ENCODE assay signal across 8 cellular contexts in the genomic region with DNA sequence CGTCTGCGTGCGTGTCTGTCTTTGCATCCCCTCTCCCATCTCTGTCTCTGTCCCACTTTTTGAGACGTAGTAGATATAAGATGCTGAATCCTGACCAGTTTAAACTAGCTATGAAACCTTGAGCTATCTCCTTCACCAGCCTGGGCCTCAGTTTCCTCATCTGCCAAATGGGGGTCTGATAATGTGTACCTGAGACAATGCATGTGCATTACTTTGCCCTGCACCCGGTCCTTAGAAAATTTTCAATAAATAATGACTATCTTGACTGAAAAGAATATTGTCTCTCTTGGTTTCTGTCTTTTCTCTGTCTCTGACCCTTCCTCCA. TPM values are rescaled to one million over a fixed set of nuclear protein-coding genes. Genes with fewer than 3 reads are reported as not detected.
DNase-seq lines count a peak whose midpoint lies in the region; ATAC-seq and TF ChIP-seq lines count a peak whose summit lies in the region.

No MANE protein-coding gene starts in this region.

- no peak overlapping the region for H3K27ac Mint-ChIP-seq in T-helper 17 cell

- no peak for TF ChIP-seq POLR2A in sigmoid colon (IDR thresholded peaks at IDR 0.05)

- no peak for TF ChIP-seq CTCF in GM12864 (IDR thresholded peaks at IDR 0.05; ENCODE audit: low read depth, low read length, missing control alignments)
- TF ChIP-seq CTCF in fibroblast of pulmonary artery (IDR thresholded peaks at IDR 0.05; ENCODE audit: low read length, missing control alignments): no peak
- TF ChIP-seq CTCF in sigmoid colon (IDR thresholded peaks at IDR 0.05): no peak

- H3K27me3 ChIP-seq in sigmoid colon: no peaks in the 10 kb centered on the region

- no peaks in the 10 kb centered on the region for H3K9me3 ChIP-seq in T-helper 17 cell (ENCODE audit: control insufficient read depth, low read length, poor library complexity, severe bottlenecking)
- no peaks in the 10 kb centered on the region for H3K9me3 ChIP-seq in sigmoid colon

- DNase-seq in GM12864 (ENCODE audit: low read depth) (no peak), T-helper 17 cell (no peak), fibroblast of pulmonary artery (ENCODE audit: low read depth) (no peak), sigmoid colon (no peak), CD1c-positive myeloid dendritic cell (ENCODE audit: extremely low spot score) (no peak)

- 1% methylated on average over 5 of the region's 5 CpGs for WGBS in sigmoid colon, 2 donors

- intact Hi-C loops in sigmoid colon (cut with DNase I): no loop called here

- no peaks in the 10 kb centered on the region for H3K27me3 Mint-ChIP-seq in T-helper 17 cell

- peak overlapping the region; percentile 89 for H3K4me3 Mint-ChIP-seq in T-helper 17 cell

- peaks cover 13% of the 10 kb centered on the region for H3K4me1 Mint-ChIP-seq in T-helper 17 cell

- peaks cover 0 to 12% (median 5%) of the 10 kb centered on the region in 4 donors for H3K4me1 ChIP-seq in sigmoid colon

- TF ChIP-seq EP300 in sigmoid colon (IDR thresholded peaks at IDR 0.05): no peak

- H3K4me3 ChIP-seq in GM12864 (ENCODE audit: low read depth, low read length): peak overlapping the region; percentile 66
- peak overlapping the region; percentile 73 for H3K4me3 ChIP-seq in fibroblast of pulmonary artery (replicated peaks; ENCODE audit: low read depth, low read length)
- peak overlapping the region; percentile 55 to 65 (median 62) for H3K4me3 ChIP-seq in sigmoid colon

- no peaks in the 10 kb centered on the region for H3K36me3 Mint-ChIP-seq in T-helper 17 cell (ENCODE audit: low read depth)

- H3K27ac ChIP-seq in sigmoid colon: peak overlapping the region; percentile 85 to 94 (median 88)

- ATAC-seq in T-helper 17 cell (no peak), GM18520 (IDR thresholded peaks at IDR 0.05; ENCODE audit: unreplicated experiment) (no peak), HG03025 (IDR thresholded peaks at IDR 0.05; ENCODE audit: low FRiP score, unreplicated experiment) (no peak), GM21737 (IDR thresholded peaks at IDR 0.05; ENCODE audit: unreplicated experiment) (no peak)

- H3K36me3 ChIP-seq in sigmoid colon: no peaks in the 10 kb centered on the region

RNA-seq across cellular contexts. Expression of gene KANTR, which starts 0.6 kb away (rescaled TPM):
- 10 to 100 TPM in 1 of 2 donors, 1 to 10 TPM in 1; 9.8 to 10.1 TPM for total RNA-seq in T-helper 17 cell
- 10 to 100 TPM; 15.7 to 26.6 (median 15.9) TPM for total RNA-seq in sigmoid colon
- polyA plus RNA-seq in sigmoid colon: 1 to 10 TPM in 1 of 3 donors, under 1 TPM in 2; 0.46 to 6.0 (median 0.60) TPM

RNA-seq across cellular contexts. Expression of gene TSPYL2, which starts 12.4 kb away (rescaled TPM):
- 100 to 1,000 TPM; 201 to 218 TPM for total RNA-seq in T-helper 17 cell
- total RNA-seq in sigmoid colon: 100 to 1,000 TPM in 1 of 4 donors, 10 to 100 TPM in 3; 50.3 to 109 (median 71.6) TPM
- 10 to 100 TPM in 1 of 3 donors, 1 to 10 TPM in 2; 2.5 to 25.8 (median 6.6) TPM for polyA plus RNA-seq in sigmoid colon

RNA-seq across cellular contexts. Expression of gene GPR173, which starts 46.0 kb away (rescaled TPM):
- total RNA-seq in T-helper 17 cell (not detected), sigmoid colon (1 to 10 TPM; 1.3 to 5.6 (median 2.1) TPM)
- polyA plus RNA-seq in sigmoid colon: 1 to 10 TPM in 1 of 3 donors, under 1 TPM in 1, not detected in 1; 0.23 to 1.0 TPM
